In the genomic region with DNA sequence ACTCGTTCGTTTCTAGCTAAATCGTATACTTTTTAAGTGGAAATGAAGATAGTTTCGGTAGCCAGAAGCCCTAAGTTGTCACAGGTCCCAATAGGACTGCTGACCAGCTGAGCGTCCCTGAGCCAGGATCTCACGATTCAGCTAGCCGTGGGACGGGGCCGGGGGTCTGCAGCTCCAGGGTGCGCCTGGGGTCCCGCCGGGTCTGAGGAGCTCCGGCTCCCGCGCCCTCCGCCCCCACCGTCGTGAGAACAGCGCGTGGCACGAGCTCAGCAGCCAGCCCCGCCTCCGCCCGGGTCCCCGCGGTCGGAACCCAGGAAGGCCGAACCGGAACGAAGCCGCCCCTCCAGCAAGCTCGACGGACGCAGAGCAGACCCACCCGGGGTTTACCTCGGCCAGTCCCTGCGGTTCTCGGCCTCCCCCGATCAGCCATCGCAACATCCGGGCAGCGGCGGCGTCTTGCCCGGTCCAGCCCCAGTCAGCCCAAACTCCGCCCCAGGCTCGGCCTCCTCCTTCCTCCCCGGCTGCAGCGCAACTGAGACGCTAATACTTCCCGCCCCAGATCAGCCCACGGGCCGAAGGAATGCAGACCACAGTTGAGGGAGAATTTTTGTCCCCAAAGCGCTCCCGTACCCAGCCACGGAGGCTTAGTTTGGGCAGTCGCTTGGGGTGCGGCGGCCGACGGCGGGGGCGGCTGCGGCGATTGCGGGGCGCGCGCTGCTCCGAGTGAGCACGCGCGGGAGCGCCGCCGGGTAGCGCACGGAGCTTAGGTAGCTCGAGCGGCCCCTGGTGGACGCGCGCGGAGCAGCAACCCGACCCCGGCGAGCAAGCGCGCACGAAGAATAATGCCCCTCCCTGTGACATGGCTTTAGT, we compare ENCODE assay signal across 1 cellular context.
A peak's percentile ranks its signal among the peaks of the same experiment; 100 is the strongest.
TF ChIP-seq lines count a peak whose summit lies in the region.

A gene with protein sequence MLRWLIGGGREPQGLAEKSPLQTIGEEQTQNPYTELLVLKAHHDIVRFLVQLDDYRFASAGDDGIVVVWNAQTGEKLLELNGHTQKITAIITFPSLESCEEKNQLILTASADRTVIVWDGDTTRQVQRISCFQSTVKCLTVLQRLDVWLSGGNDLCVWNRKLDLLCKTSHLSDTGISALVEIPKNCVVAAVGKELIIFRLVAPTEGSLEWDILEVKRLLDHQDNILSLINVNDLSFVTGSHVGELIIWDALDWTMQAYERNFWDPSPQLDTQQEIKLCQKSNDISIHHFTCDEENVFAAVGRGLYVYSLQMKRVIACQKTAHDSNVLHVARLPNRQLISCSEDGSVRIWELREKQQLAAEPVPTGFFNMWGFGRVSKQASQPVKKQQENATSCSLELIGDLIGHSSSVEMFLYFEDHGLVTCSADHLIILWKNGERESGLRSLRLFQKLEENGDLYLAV (minus strand): TSS at position 534 of the 870 bp plus-strand sequence. CDS start 96 bp downstream, at position 438.

TF ChIP-seq in HepG2, 621 proteins besides CTCF, POLR2A, EP300 and RAD21 (continued from another document and continues in another):
- no peak for TF ChIP-seq ZNF713 (CRISPR knock-in tag; IDR thresholded peaks at IDR 0.05)
- TF ChIP-seq, protein P1, sequence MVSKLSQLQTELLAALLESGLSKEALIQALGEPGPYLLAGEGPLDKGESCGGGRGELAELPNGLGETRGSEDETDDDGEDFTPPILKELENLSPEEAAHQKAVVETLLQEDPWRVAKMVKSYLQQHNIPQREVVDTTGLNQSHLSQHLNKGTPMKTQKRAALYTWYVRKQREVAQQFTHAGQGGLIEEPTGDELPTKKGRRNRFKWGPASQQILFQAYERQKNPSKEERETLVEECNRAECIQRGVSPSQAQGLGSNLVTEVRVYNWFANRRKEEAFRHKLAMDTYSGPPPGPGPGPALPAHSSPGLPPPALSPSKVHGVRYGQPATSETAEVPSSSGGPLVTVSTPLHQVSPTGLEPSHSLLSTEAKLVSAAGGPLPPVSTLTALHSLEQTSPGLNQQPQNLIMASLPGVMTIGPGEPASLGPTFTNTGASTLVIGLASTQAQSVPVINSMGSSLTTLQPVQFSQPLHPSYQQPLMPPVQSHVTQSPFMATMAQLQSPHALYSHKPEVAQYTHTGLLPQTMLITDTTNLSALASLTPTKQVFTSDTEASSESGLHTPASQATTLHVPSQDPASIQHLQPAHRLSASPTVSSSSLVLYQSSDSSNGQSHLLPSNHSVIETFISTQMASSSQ (IDR thresholded peaks at IDR 0.05; ENCODE audit: low read depth): no peak
- TF ChIP-seq, protein P1 (CRISPR knock-in tag; IDR thresholded peaks at IDR 0.05; ENCODE audit: borderline replicate concordance): no peak
- TF ChIP-seq, protein P2, sequence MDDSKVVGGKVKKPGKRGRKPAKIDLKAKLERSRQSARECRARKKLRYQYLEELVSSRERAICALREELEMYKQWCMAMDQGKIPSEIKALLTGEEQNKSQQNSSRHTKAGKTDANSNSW (CRISPR knock-in tag; IDR thresholded peaks at IDR 0.05; ENCODE audit: borderline replicate concordance): no peak
- peak; percentile 80 for TF ChIP-seq MYC (CRISPR knock-in tag; IDR thresholded peaks at IDR 0.05; ENCODE audit: borderline replicate concordance)
- no peak for TF ChIP-seq ZNF572 (CRISPR knock-in tag; IDR thresholded peaks at IDR 0.05)
- no peak; the same call in 1 of the 2 replicates for TF ChIP-seq MXD4 (CRISPR knock-in tag; IDR thresholded peaks at IDR 0.05)
- TF ChIP-seq, protein P3, sequence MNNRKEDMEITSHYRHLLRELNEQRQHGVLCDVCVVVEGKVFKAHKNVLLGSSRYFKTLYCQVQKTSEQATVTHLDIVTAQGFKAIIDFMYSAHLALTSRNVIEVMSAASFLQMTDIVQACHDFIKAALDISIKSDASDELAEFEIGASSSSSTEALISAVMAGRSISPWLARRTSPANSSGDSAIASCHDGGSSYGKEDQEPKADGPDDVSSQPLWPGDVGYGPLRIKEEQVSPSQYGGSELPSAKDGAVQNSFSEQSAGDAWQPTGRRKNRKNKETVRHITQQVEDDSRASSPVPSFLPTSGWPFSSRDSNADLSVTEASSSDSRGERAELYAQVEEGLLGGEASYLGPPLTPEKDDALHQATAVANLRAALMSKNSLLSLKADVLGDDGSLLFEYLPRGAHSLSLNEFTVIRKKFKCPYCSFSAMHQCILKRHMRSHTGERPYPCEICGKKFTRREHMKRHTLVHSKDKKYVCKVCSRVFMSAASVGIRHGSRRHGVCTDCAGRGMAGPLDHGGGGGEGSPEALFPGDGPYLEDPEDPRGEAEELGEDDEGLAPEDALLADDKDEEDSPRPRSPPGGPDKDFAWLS (CRISPR knock-in tag; IDR thresholded peaks at IDR 0.05; ENCODE audit: borderline replicate concordance): 0 out of 2 replicates have a peak, but pooled peaks have one; percentile 63
- peak; percentile 74; the same call in 1 of the 2 replicates for TF ChIP-seq BRD4 (CRISPR knock-in tag; IDR thresholded peaks at IDR 0.05)
- peak; percentile 75; the same call in 1 of the 2 replicates for TF ChIP-seq ZNF792 (CRISPR knock-in tag; IDR thresholded peaks at IDR 0.05)
- 0 out of 2 replicates have a peak, but pooled peaks have one; percentile 10 for TF ChIP-seq ZNF430 (CRISPR knock-in tag; IDR thresholded peaks at IDR 0.05)
- TF ChIP-seq TMF1 (CRISPR knock-in tag; IDR thresholded peaks at IDR 0.05; ENCODE audit: low read depth): peak; percentile 93
- TF ChIP-seq SIN3A (IDR thresholded peaks at IDR 0.05; ENCODE audit: borderline replicate concordance, low read depth, low read length): no peak; the same call in 1 of the 2 replicates
- TF ChIP-seq, protein P4, sequence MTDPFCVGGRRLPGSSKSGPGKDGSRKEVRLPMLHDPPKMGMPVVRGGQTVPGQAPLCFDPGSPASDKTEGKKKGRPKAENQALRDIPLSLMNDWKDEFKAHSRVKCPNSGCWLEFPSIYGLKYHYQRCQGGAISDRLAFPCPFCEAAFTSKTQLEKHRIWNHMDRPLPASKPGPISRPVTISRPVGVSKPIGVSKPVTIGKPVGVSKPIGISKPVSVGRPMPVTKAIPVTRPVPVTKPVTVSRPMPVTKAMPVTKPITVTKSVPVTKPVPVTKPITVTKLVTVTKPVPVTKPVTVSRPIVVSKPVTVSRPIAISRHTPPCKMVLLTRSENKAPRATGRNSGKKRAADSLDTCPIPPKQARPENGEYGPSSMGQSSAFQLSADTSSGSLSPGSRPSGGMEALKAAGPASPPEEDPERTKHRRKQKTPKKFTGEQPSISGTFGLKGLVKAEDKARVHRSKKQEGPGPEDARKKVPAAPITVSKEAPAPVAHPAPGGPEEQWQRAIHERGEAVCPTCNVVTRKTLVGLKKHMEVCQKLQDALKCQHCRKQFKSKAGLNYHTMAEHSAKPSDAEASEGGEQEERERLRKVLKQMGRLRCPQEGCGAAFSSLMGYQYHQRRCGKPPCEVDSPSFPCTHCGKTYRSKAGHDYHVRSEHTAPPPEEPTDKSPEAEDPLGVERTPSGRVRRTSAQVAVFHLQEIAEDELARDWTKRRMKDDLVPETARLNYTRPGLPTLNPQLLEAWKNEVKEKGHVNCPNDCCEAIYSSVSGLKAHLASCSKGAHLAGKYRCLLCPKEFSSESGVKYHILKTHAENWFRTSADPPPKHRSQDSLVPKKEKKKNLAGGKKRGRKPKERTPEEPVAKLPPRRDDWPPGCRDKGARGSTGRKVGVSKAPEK (CRISPR knock-in tag; IDR thresholded peaks at IDR 0.05; ENCODE audit: borderline replicate concordance): no peak
- peak; percentile 81 for TF ChIP-seq SRSF1 (optimal IDR thresholded peaks at IDR 0.05; ENCODE audit: low read depth, low read length)
- no peak for TF ChIP-seq KLF13 (CRISPR knock-in tag; IDR thresholded peaks at IDR 0.05)
- 0 out of 2 replicates have a peak, but pooled peaks have one; percentile 77 for TF ChIP-seq THYN1 (CRISPR knock-in tag; IDR thresholded peaks at IDR 0.05; ENCODE audit: borderline replicate concordance, low read depth)
- TF ChIP-seq ZNF75D (CRISPR knock-in tag; IDR thresholded peaks at IDR 0.05; ENCODE audit: borderline replicate concordance): peak; percentile 37; the same call in 1 of the 2 replicates
- TF ChIP-seq PHF5A (CRISPR knock-in tag; IDR thresholded peaks at IDR 0.05; ENCODE audit: low read depth, unreplicated experiment): no peak
- peak; percentile 85 for TF ChIP-seq YEATS4 (CRISPR knock-in tag; IDR thresholded peaks at IDR 0.05; ENCODE audit: borderline replicate concordance)
- no peak for TF ChIP-seq REXO4 (CRISPR knock-in tag; IDR thresholded peaks at IDR 0.05; ENCODE audit: borderline replicate concordance)
- peak; percentile 78; the same call in 1 of the 2 replicates for TF ChIP-seq SMAD1 (CRISPR knock-in tag; IDR thresholded peaks at IDR 0.05; ENCODE audit: borderline replicate concordance, low read depth)
- TF ChIP-seq, protein P5, sequence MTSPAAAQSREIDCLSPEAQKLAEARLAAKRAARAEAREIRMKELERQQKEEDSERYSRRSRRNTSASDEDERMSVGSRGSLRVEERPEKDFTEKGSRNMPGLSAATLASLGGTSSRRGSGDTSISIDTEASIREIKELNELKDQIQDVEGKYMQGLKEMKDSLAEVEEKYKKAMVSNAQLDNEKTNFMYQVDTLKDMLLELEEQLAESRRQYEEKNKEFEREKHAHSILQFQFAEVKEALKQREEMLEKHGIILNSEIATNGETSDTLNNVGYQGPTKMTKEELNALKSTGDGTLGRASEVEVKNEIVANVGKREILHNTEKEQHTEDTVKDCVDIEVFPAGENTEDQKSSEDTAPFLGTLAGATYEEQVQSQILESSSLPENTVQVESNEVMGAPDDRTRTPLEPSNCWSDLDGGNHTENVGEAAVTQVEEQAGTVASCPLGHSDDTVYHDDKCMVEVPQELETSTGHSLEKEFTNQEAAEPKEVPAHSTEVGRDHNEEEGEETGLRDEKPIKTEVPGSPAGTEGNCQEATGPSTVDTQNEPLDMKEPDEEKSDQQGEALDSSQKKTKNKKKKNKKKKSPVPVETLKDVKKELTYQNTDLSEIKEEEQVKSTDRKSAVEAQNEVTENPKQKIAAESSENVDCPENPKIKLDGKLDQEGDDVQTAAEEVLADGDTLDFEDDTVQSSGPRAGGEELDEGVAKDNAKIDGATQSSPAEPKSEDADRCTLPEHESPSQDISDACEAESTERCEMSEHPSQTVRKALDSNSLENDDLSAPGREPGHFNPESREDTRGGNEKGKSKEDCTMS (CRISPR knock-in tag; conservative IDR thresholded peaks at IDR 0.05): no peak
- TF ChIP-seq, protein P6, sequence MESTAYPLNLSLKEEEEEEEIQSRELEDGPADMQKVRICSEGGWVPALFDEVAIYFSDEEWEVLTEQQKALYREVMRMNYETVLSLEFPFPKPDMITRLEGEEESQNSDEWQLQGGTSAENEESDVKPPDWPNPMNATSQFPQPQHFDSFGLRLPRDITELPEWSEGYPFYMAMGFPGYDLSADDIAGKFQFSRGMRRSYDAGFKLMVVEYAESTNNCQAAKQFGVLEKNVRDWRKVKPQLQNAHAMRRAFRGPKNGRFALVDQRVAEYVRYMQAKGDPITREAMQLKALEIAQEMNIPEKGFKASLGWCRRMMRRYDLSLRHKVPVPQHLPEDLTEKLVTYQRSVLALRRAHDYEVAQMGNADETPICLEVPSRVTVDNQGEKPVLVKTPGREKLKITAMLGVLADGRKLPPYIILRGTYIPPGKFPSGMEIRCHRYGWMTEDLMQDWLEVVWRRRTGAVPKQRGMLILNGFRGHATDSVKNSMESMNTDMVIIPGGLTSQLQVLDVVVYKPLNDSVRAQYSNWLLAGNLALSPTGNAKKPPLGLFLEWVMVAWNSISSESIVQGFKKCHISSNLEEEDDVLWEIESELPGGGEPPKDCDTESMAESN (CRISPR knock-in tag; conservative IDR thresholded peaks at IDR 0.05): peak; percentile 95
- peak; percentile 75 for TF ChIP-seq SAP130 (CRISPR knock-in tag; IDR thresholded peaks at IDR 0.05; ENCODE audit: low read depth)
- no peak for TF ChIP-seq NFYB (CRISPR knock-in tag; IDR thresholded peaks at IDR 0.05)
- TF ChIP-seq, protein P7, sequence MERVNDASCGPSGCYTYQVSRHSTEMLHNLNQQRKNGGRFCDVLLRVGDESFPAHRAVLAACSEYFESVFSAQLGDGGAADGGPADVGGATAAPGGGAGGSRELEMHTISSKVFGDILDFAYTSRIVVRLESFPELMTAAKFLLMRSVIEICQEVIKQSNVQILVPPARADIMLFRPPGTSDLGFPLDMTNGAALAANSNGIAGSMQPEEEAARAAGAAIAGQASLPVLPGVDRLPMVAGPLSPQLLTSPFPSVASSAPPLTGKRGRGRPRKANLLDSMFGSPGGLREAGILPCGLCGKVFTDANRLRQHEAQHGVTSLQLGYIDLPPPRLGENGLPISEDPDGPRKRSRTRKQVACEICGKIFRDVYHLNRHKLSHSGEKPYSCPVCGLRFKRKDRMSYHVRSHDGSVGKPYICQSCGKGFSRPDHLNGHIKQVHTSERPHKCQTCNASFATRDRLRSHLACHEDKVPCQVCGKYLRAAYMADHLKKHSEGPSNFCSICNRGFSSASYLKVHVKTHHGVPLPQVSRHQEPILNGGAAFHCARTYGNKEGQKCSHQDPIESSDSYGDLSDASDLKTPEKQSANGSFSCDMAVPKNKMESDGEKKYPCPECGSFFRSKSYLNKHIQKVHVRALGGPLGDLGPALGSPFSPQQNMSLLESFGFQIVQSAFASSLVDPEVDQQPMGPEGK (CRISPR knock-in tag; IDR thresholded peaks at IDR 0.05): peak; percentile 56
- TF ChIP-seq ZNF839 (CRISPR knock-in tag; IDR thresholded peaks at IDR 0.05; ENCODE audit: borderline replicate concordance): no peak; the same call in 1 of the 2 replicates
- TF ChIP-seq, protein P8, sequence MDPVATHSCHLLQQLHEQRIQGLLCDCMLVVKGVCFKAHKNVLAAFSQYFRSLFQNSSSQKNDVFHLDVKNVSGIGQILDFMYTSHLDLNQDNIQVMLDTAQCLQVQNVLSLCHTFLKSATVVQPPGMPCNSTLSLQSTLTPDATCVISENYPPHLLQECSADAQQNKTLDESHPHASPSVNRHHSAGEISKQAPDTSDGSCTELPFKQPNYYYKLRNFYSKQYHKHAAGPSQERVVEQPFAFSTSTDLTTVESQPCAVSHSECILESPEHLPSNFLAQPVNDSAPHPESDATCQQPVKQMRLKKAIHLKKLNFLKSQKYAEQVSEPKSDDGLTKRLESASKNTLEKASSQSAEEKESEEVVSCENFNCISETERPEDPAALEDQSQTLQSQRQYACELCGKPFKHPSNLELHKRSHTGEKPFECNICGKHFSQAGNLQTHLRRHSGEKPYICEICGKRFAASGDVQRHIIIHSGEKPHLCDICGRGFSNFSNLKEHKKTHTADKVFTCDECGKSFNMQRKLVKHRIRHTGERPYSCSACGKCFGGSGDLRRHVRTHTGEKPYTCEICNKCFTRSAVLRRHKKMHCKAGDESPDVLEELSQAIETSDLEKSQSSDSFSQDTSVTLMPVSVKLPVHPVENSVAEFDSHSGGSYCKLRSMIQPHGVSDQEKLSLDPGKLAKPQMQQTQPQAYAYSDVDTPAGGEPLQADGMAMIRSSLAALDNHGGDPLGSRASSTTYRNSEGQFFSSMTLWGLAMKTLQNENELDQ (CRISPR knock-in tag; IDR thresholded peaks at IDR 0.05; ENCODE audit: borderline replicate concordance): no peak
